Comparison of ENCODE assay signal across 19 cellular contexts in the genomic region with DNA sequence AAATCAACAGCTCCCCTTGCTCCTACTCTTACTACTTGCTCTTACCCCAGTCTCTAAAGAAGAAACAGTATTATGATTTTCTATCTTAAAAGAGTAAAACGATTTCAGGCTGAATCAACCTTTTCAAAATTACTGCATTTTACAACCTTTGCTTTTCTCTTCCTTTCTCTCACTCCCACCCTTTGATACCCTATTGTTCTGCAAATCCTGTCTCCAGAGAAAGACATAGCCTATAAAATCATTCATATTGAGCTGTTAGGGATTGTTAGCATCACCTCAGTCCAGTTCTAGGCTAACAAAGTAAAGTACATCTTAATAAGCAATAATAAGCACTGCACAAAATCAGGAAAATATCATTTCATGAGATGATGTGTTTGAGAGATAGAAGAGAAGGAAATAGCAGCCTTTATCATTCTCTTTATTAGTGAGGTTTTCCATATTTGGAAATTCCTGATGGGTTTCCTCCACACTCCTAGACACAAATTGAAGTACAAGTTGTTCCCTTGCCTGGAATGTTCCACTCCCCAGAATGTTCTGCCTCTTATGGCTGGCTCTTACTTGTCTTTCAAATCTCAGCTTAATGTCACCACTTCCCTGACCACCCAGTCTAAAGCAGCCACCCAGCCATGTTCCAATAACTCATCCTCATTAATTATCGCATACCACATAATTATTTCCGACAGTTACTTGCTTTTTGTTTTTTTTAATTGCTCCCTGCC.
A peak's percentile ranks its signal among the peaks of the same experiment; 100 is the strongest.
DNase-seq lines count a peak whose midpoint lies in the region; ATAC-seq and TF ChIP-seq lines count a peak whose summit lies in the region.
"Had no signal": no experiment of that assay in that cellular context is flagged by ENCODE, and none has a peak within 500 bp of the region (broad histone marks: within the 10 kb centered on the region; RNA-seq: fewer than 3 reads in every experiment).

No MANE protein-coding gene starts in this region.

- no peak overlapping the region for H3K4me2 ChIP-seq in trophoblast cell (ENCODE audit: low read length)
- H3K4me2 ChIP-seq: PC-9 had no signal

- H3K9me3 ChIP-seq in Peyer's patch (no peaks in the 10 kb centered on the region), esophagus squamous epithelium (no peaks in the 10 kb centered on the region), muscle layer of colon (ENCODE audit: low read length) (no peaks in the 10 kb centered on the region), suprapubic skin (no peaks in the 10 kb centered on the region), trophoblast cell (ENCODE audit: insufficient read depth, low read depth, low read length) (no peaks in the 10 kb centered on the region)
- H3K9me3 ChIP-seq: breast epithelium had no signal

- H2BK120ac ChIP-seq in trophoblast cell (ENCODE audit: insufficient read depth, low read length, poor library complexity): no peak overlapping the region

- H2BK5ac ChIP-seq in trophoblast cell (ENCODE audit: low read depth, low read length, poor library complexity): no peak overlapping the region

- no peak for TF ChIP-seq POLR2A in Peyer's patch (IDR thresholded peaks at IDR 0.05)
- no peak for TF ChIP-seq POLR2A in esophagus squamous epithelium (IDR thresholded peaks at IDR 0.05)
- no peak for TF ChIP-seq POLR2A in suprapubic skin (IDR thresholded peaks at IDR 0.05)

- intact Hi-C loops in esophagus squamous epithelium (cut with DNase I): loop anchor here (10.0 kb wide), 1 partner anchor 88 kb away; no protein-coding TSS in a partner anchor

- no peak overlapping the region for H2AFZ ChIP-seq in trophoblast cell (ENCODE audit: insufficient read depth, low read length, poor library complexity)
- H2AFZ ChIP-seq: PC-9 had no signal

- no peak for ATAC-seq in HG03025 (IDR thresholded peaks at IDR 0.05; ENCODE audit: low FRiP score, unreplicated experiment)
- ATAC-seq in GM19455 (IDR thresholded peaks at IDR 0.05; ENCODE audit: unreplicated experiment): no peak
- ATAC-seq: K562 had no signal

- no peak overlapping the region for H2AK5ac ChIP-seq in trophoblast cell (ENCODE audit: low read length)

- no peaks in the 10 kb centered on the region for H3K79me2 ChIP-seq in trophoblast cell (ENCODE audit: control insufficient read depth, insufficient read depth, low read length, poor library complexity)

- TF ChIP-seq EP300 in suprapubic skin (IDR thresholded peaks at IDR 0.05): peak; percentile 92

- H3K4me3 ChIP-seq in Peyer's patch (no peak overlapping the region), esophagus squamous epithelium (no peak overlapping the region), muscle layer of colon (ENCODE audit: low read depth in 1 of 2, low read length in 2 of 2) (no peak overlapping the region), suprapubic skin (no peak overlapping the region), trophoblast cell (ENCODE audit: low read depth, low read length) (no peak overlapping the region)
- H3K4me3 ChIP-seq: breast epithelium, K562, PC-9 had no signal

- H4K91ac ChIP-seq in trophoblast cell (ENCODE audit: low read depth, low read length): no peak overlapping the region

- H3K27me3 ChIP-seq in Peyer's patch (no peaks in the 10 kb centered on the region), esophagus squamous epithelium (no peaks in the 10 kb centered on the region), muscle layer of colon (ENCODE audit: control insufficient read depth in 1 of 2, insufficient read depth in 2 of 2, low read length in 2 of 2) (no peaks in the 10 kb centered on the region), suprapubic skin (no peaks in the 10 kb centered on the region), trophoblast cell (ENCODE audit: insufficient read depth, low read length) (no peaks in the 10 kb centered on the region)
- H3K27me3 ChIP-seq: breast epithelium had no signal

- H4K12ac ChIP-seq in trophoblast cell (ENCODE audit: low read depth, low read length): no peak overlapping the region

- H3K18ac ChIP-seq in trophoblast cell (ENCODE audit: low read length): no peak overlapping the region

- H3K9ac ChIP-seq in muscle layer of colon (ENCODE audit: low read length): no peak overlapping the region
- H3K9ac ChIP-seq in trophoblast cell (ENCODE audit: low read length): no peak overlapping the region

- H3K27ac ChIP-seq in Peyer's patch (peak overlapping the region in 3 of 4 donors; percentile 32 to 56 (median 42)), esophagus squamous epithelium (peak overlapping the region; percentile 21 to 73 (median 72)), muscle layer of colon (ENCODE audit: low read depth, low read length) (peak overlapping the region; percentile 41), suprapubic skin (peak overlapping the region; percentile 72), trophoblast cell (ENCODE audit: low read depth, low read length) (no peak overlapping the region)
- H3K27ac ChIP-seq: PC-9 had no signal

- H3K14ac ChIP-seq in trophoblast cell (ENCODE audit: low read length): no peak overlapping the region

- no peak for TF ChIP-seq CTCF in Peyer's patch (IDR thresholded peaks at IDR 0.05)
- TF ChIP-seq CTCF in esophagus squamous epithelium (IDR thresholded peaks at IDR 0.05): no peak
- no peak for TF ChIP-seq CTCF in suprapubic skin (IDR thresholded peaks at IDR 0.05)

- 67 to 76% methylated on average over 3 of the region's 3 CpGs for WGBS in esophagus squamous epithelium, 2 donors
- 69% methylated on average over 3 of the region's 3 CpGs for WGBS in suprapubic skin
- 100% methylated on average over 2 of the region's 3 CpGs for WGBS in trophoblast cell (ENCODE audit: extremely low coverage, insufficient coverage, insufficient read length)

- no peak overlapping the region for H3K23ac ChIP-seq in trophoblast cell (ENCODE audit: low read length)

- H3K36me3 ChIP-seq in Peyer's patch: no peaks in the 10 kb centered on the region
- no peaks in the 10 kb centered on the region for H3K36me3 ChIP-seq in esophagus squamous epithelium
- no peaks in the 10 kb centered on the region for H3K36me3 ChIP-seq in muscle layer of colon (ENCODE audit: insufficient read depth, low read length)
- H3K36me3 ChIP-seq in suprapubic skin: no peaks in the 10 kb centered on the region
- peaks cover 12 to 30% of the 10 kb centered on the region in 2 experiments for H3K36me3 ChIP-seq in trophoblast cell (ENCODE audit: control insufficient read depth in 1 of 2, insufficient read depth in 2 of 2, low read length in 2 of 2)
- H3K36me3 ChIP-seq: breast epithelium had no signal

- H4K8ac ChIP-seq in trophoblast cell (ENCODE audit: low read depth, low read length): no peak overlapping the region

- no peaks in the 10 kb centered on the region for H3K79me1 ChIP-seq in trophoblast cell (ENCODE audit: low read length)

- H2BK12ac ChIP-seq in trophoblast cell (ENCODE audit: low read length): no peak overlapping the region

- H3K4ac ChIP-seq in trophoblast cell (ENCODE audit: low read depth, low read length): no peak overlapping the region

- DNase-seq in Peyer's patch (no peak), esophagus squamous epithelium (lab: John Stamatoyannopoulos, UW) (no peak), suprapubic skin (ENCODE audit: low spot score in 2 of 2) (no peak), NCI-H2227 treated with DMSO at 0.1 percent for 48 hours (lab: John Stamatoyannopoulos, UW) (no peak), trophoblast cell (no peak)
- DNase-seq: activated B cell treated with CpG ODN at 0.5 μM for 24 hours; activated naive CD4-positive, alpha-beta T cell; glutamatergic neuron; naive B cell; NCI-H1417 treated with DMSO at 0.1 percent for 48 hours; NCI-H510A treated with DMSO at 0.1 percent for 48 hours; PC-9; stimulated activated naive CD4-positive, alpha-beta T cell treated with Interleukin-2 at 50 U/mL for 16 hours; SW 1271 had no signal

- H3K4me1 ChIP-seq in Peyer's patch (no peaks in the 10 kb centered on the region), esophagus squamous epithelium (peaks cover 0 to 25% (median 19%) of the 10 kb centered on the region in 3 donors), muscle layer of colon (ENCODE audit: insufficient read depth, low read length) (peaks cover 26% of the 10 kb centered on the region), suprapubic skin (peaks cover 26% of the 10 kb centered on the region), trophoblast cell (ENCODE audit: control insufficient read depth in 1 of 2, insufficient read depth in 2 of 2, low read length in 2 of 2) (no peaks in the 10 kb centered on the region)
- H3K4me1 ChIP-seq: breast epithelium had no signal
